ENCODE assay signal across 20 cellular contexts in the genomic region with DNA sequence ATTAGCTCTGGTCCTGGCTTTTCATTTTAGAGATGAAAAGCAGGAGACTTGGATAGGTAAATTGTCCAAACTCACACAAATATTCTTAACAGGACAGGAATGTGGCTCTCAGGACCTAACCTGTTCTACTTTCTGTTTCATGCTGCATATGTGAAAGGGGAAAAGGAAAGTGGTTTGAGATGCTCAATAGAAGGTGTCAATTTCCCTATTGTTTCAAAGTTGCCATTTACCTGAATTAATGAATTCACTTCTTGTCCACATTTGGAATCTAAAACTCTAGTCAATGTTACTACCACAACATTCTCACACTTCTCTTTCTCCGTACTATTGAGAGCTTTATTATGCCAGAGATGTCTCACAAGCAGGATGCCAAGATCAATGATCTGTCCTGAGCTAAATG. TPM values are rescaled to one million over a fixed set of nuclear protein-coding genes. Genes with fewer than 3 reads are reported as not detected.
A peak's percentile ranks its signal among the peaks of the same experiment; 100 is the strongest.
DNase-seq lines count a peak whose midpoint lies in the region; ATAC-seq and TF ChIP-seq lines count a peak whose summit lies in the region.
"Had no signal": no experiment of that assay in that cellular context is flagged by ENCODE, and none has a peak within 500 bp of the region (broad histone marks: within the 10 kb centered on the region; RNA-seq: fewer than 3 reads in every experiment).

No MANE protein-coding gene starts in this region.

- peaks cover 74% of the 10 kb centered on the region for H3K4me1 ChIP-seq in KMS-11 (ENCODE audit: low read depth, poor library complexity, severe bottlenecking)
- H3K4me1 ChIP-seq in osteoblast (ENCODE audit: insufficient read depth, low read length): peaks cover 51% of the 10 kb centered on the region
- H3K4me1 ChIP-seq: psoas muscle had no signal

- no peaks in the 10 kb centered on the region for H3K9me3 Mint-ChIP-seq in activated CD4-positive, alpha-beta T cell treated with anti-CD3 and anti-CD28 coated beads, Interleukin-2, amount 10 ng/mL, durations not matched to agents 7 days and 5 days
- H3K9me3 Mint-ChIP-seq in activated CD8-positive, alpha-beta T cell treated with anti-CD3 and anti-CD28 coated beads, Interleukin-2, amount 10 ng/mL, durations not matched to agents 7 days and 5 days (ENCODE audit: insufficient read depth): no peaks in the 10 kb centered on the region
- H3K9me3 Mint-ChIP-seq: T-cell had no signal

- H3K36me3 Mint-ChIP-seq in activated CD4-positive, alpha-beta T cell treated with anti-CD3 and anti-CD28 coated beads, Interleukin-2, amount 10 ng/mL, durations not matched to agents 7 days and 5 days (ENCODE audit: low read depth): no peaks in the 10 kb centered on the region
- no peaks in the 10 kb centered on the region for H3K36me3 Mint-ChIP-seq in activated CD8-positive, alpha-beta T cell treated with anti-CD3 and anti-CD28 coated beads, Interleukin-2, amount 10 ng/mL, durations not matched to agents 7 days and 5 days (ENCODE audit: low read depth)
- H3K36me3 Mint-ChIP-seq: activated CD8-positive, alpha-beta memory T cell treated with anti-CD3 and anti-CD28 coated beads, Interleukin-2, amount 10 ng/mL, durations not matched to agents 7 days and 5 days; activated naive CD8-positive, alpha-beta T cell; T-cell had no signal

- H4K20me1 ChIP-seq in KMS-11 (ENCODE audit: insufficient read depth): no peaks in the 10 kb centered on the region
- no peaks in the 10 kb centered on the region for H4K20me1 ChIP-seq in osteoblast (ENCODE audit: insufficient read depth, low read length)

- TF ChIP-seq CTCF in KMS-11 (conservative IDR thresholded peaks at IDR 0.05; ENCODE audit: low read depth, low read length) (no peak), osteoblast (IDR thresholded peaks at IDR 0.05; ENCODE audit: extremely low read depth, low read depth, low read length) (no peak)

- H2AFZ ChIP-seq in KMS-11 (ENCODE audit: low read depth): no peak overlapping the region
- no peak overlapping the region for H2AFZ ChIP-seq in osteoblast (ENCODE audit: low read length)

- H3K4me2 ChIP-seq in KMS-11 (peak overlapping the region; percentile 33), osteoblast (ENCODE audit: insufficient read depth, low read length) (peak overlapping the region; percentile 7)

- H3K27me3 Mint-ChIP-seq in activated CD4-positive, alpha-beta T cell treated with anti-CD3 and anti-CD28 coated beads, Interleukin-2, amount 10 ng/mL, durations not matched to agents 7 days and 5 days: peaks cover 2% of the 10 kb centered on the region
- no peaks in the 10 kb centered on the region for H3K27me3 Mint-ChIP-seq in activated CD8-positive, alpha-beta T cell treated with anti-CD3 and anti-CD28 coated beads, Interleukin-2, amount 10 ng/mL, durations not matched to agents 7 days and 5 days (ENCODE audit: low read depth)
- H3K27me3 Mint-ChIP-seq: activated CD8-positive, alpha-beta memory T cell treated with anti-CD3 and anti-CD28 coated beads, Interleukin-2, amount 10 ng/mL, durations not matched to agents 7 days and 5 days; activated naive CD8-positive, alpha-beta T cell; T-cell had no signal

- H3K27me3 ChIP-seq in KMS-11 (ENCODE audit: insufficient read depth, low read depth) (no peaks in the 10 kb centered on the region), osteoblast (ENCODE audit: insufficient read depth, low read length) (no peaks in the 10 kb centered on the region)

- H3K79me2 ChIP-seq in KMS-11 (ENCODE audit: insufficient read depth, low read depth) (no peaks in the 10 kb centered on the region), osteoblast (ENCODE audit: insufficient read depth, low read length) (peaks cover 2% of the 10 kb centered on the region)

- H3K9me3 ChIP-seq in osteoblast (ENCODE audit: low read depth, low read length): no peaks in the 10 kb centered on the region
- H3K9me3 ChIP-seq: neutrophil, psoas muscle had no signal

- peaks cover 28% of the 10 kb centered on the region for H3K4me1 Mint-ChIP-seq in activated CD4-positive, alpha-beta T cell treated with anti-CD3 and anti-CD28 coated beads, Interleukin-2, amount 10 ng/mL, durations not matched to agents 7 days and 5 days
- peaks cover 30% of the 10 kb centered on the region for H3K4me1 Mint-ChIP-seq in activated CD8-positive, alpha-beta T cell treated with anti-CD3 and anti-CD28 coated beads, Interleukin-2, amount 10 ng/mL, durations not matched to agents 7 days and 5 days (ENCODE audit: low read depth)

- DNase-seq in activated CD4-positive, alpha-beta T cell treated with anti-CD3 and anti-CD28 coated beads, Interleukin-2, amount 10 ng/mL, durations not matched to agents 7 days and 5 days: no peak
- no peak for DNase-seq in activated CD4-positive, alpha-beta T cell treated with anti-CD3 and anti-CD28 coated beads for 4 hours
- no peak for DNase-seq in activated CD8-positive, alpha-beta T cell treated with anti-CD3 and anti-CD28 coated beads, Interleukin-2, amount 10 ng/mL, durations not matched to agents 7 days and 5 days
- DNase-seq in osteoblast (ENCODE audit: insufficient read length, low spot score, missing footprints): no peak
- no peak for DNase-seq in SK-N-DZ (ENCODE audit: low spot score)
- DNase-seq in NCI-H1930 (lab: John Stamatoyannopoulos, UW): no peak
- DNase-seq in foreskin melanocyte: no peak
- DNase-seq: activated CD8-positive, alpha-beta memory T cell treated with anti-CD3 and anti-CD28 coated beads, Interleukin-2, amount 10 ng/mL, durations not matched to agents 7 days and 5 days; head of caudate nucleus; Kasumi-1; NCI-H1048; NCI-H187; NCI-H774; psoas muscle; Right ventricle myocardium superior; T-cell had no signal

- no peak overlapping the region for H3K27ac ChIP-seq in KMS-11
- no peak overlapping the region for H3K27ac ChIP-seq in osteoblast (ENCODE audit: low read depth, low read length)
- H3K27ac ChIP-seq: neutrophil, psoas muscle had no signal

- no peak for ATAC-seq in activated CD8-positive, alpha-beta T cell treated with anti-CD3 and anti-CD28 coated beads, Interleukin-2, amount 10 ng/mL, durations not matched to agents 7 days and 5 days
- ATAC-seq: activated CD8-positive, alpha-beta memory T cell treated with anti-CD3 and anti-CD28 coated beads, Interleukin-2, amount 10 ng/mL, durations not matched to agents 7 days and 5 days; psoas muscle; T-cell had no signal

- H3K36me3 ChIP-seq in KMS-11 (ENCODE audit: insufficient read depth): no peaks in the 10 kb centered on the region
- no peaks in the 10 kb centered on the region for H3K36me3 ChIP-seq in osteoblast (ENCODE audit: insufficient read depth, low read length)
- H3K36me3 ChIP-seq: neutrophil had no signal

- H3K27ac Mint-ChIP-seq in activated CD4-positive, alpha-beta T cell treated with anti-CD3 and anti-CD28 coated beads, Interleukin-2, amount 10 ng/mL, durations not matched to agents 7 days and 5 days: peak overlapping the region; percentile 3
- peak overlapping the region; percentile 7 for H3K27ac Mint-ChIP-seq in activated CD8-positive, alpha-beta T cell treated with anti-CD3 and anti-CD28 coated beads, Interleukin-2, amount 10 ng/mL, durations not matched to agents 7 days and 5 days
- H3K27ac Mint-ChIP-seq: activated CD8-positive, alpha-beta memory T cell treated with anti-CD3 and anti-CD28 coated beads, Interleukin-2, amount 10 ng/mL, durations not matched to agents 7 days and 5 days; B cell; T-cell had no signal

- H3K4me3 ChIP-seq in KMS-11 (IDR thresholded peaks at IDR 0.05; ENCODE audit: insufficient read depth, low read depth, low read length) (no peak overlapping the region), osteoblast (ENCODE audit: insufficient read depth, low read length) (no peak overlapping the region)
- H3K4me3 ChIP-seq: psoas muscle had no signal

- CTCF ChIA-PET in activated CD4-positive, alpha-beta T cell treated with anti-CD3 and anti-CD28 coated beads, Interleukin-2, amount 10 ng/mL, durations not matched to agents 7 days and 5 days (lab: Charles Lee): interaction anchor here (1.2 to 2.8 kb wide), 7 partner anchors 10 to 260 kb away, joined by 3 to 13 read pairs (median 4); a partner anchor contains a TSS
- CTCF ChIA-PET in activated CD8-positive, alpha-beta T cell treated with anti-CD3 and anti-CD28 coated beads, Interleukin-2, amount 10 ng/mL, durations not matched to agents 7 days and 5 days (lab: Charles Lee): interaction anchor here (0.9 to 11.2 kb wide), 17 partner anchors 8 to 260 kb away, joined by 3 to 96 read pairs (median 6); a partner anchor contains a TSS

- no peak overlapping the region for H3K9ac ChIP-seq in KMS-11

- POLR2A ChIA-PET in activated CD4-positive, alpha-beta T cell treated with anti-CD3 and anti-CD28 coated beads, Interleukin-2, amount 10 ng/mL, durations not matched to agents 7 days and 5 days (lab: Charles Lee): no interaction called here
- POLR2A ChIA-PET in activated CD8-positive, alpha-beta T cell treated with anti-CD3 and anti-CD28 coated beads, Interleukin-2, amount 10 ng/mL, durations not matched to agents 7 days and 5 days (lab: Charles Lee): interaction anchor here (1.1 to 2.0 kb wide), 3 partner anchors 53 to 250 kb away, joined by 4 to 5 read pairs (median 5); a partner anchor contains a TSS

- H3K4me3 Mint-ChIP-seq in activated CD4-positive, alpha-beta T cell treated with anti-CD3 and anti-CD28 coated beads, Interleukin-2, amount 10 ng/mL, durations not matched to agents 7 days and 5 days: no peak overlapping the region
- no peak overlapping the region for H3K4me3 Mint-ChIP-seq in activated CD8-positive, alpha-beta T cell treated with anti-CD3 and anti-CD28 coated beads, Interleukin-2, amount 10 ng/mL, durations not matched to agents 7 days and 5 days
- H3K4me3 Mint-ChIP-seq: activated CD8-positive, alpha-beta memory T cell treated with anti-CD3 and anti-CD28 coated beads, Interleukin-2, amount 10 ng/mL, durations not matched to agents 7 days and 5 days; activated naive CD8-positive, alpha-beta T cell; B cell; T-cell had no signal

RNA-seq across cellular contexts. Expression of a gene that starts 4.8 kb away (rescaled TPM):
- total RNA-seq in activated CD4-positive, alpha-beta T cell treated with anti-CD3 and anti-CD28 coated beads, Interleukin-2, amount 10 ng/mL, durations not matched to agents 7 days and 5 days: 1 to 10 TPM; 2.3 to 3.6 TPM
- total RNA-seq in activated CD8-positive, alpha-beta T cell treated with anti-CD3 and anti-CD28 coated beads, Interleukin-2, amount 10 ng/mL, durations not matched to agents 7 days and 5 days: 1 to 10 TPM; 1.4 to 2.5 TPM
- 31.1 and 31.2 TPM in 2 replicates for total RNA-seq in osteoblast
- polyA plus RNA-seq in SK-N-DZ (2014; cell fraction: cytosol; rRNA removed): 18.0 and 22.3 TPM in 2 replicates
- polyA plus RNA-seq in SK-N-DZ (2014; cell fraction: nucleus; rRNA removed): 185 and 253 TPM in 2 replicates

RNA-seq across cellular contexts. Expression of a gene that starts 53.4 kb away (rescaled TPM):
- 10 to 100 TPM; 21.2 to 22.8 TPM for total RNA-seq in activated CD4-positive, alpha-beta T cell treated with anti-CD3 and anti-CD28 coated beads, Interleukin-2, amount 10 ng/mL, durations not matched to agents 7 days and 5 days
- total RNA-seq in activated CD8-positive, alpha-beta T cell treated with anti-CD3 and anti-CD28 coated beads, Interleukin-2, amount 10 ng/mL, durations not matched to agents 7 days and 5 days: 10 to 100 TPM; 23.0 to 25.7 TPM
- total RNA-seq in osteoblast: 3.5 and 3.6 TPM in 2 replicates
- 63.1 and 66.3 TPM in 2 replicates for polyA plus RNA-seq in SK-N-DZ (2014; cell fraction: cytosol; rRNA removed)
- 14.9 and 19.3 TPM in 2 replicates for polyA plus RNA-seq in SK-N-DZ (2014; cell fraction: nucleus; rRNA removed)
